8 cellular contexts compared by ENCODE assay signal in genomic region chr3:183699238-183699947, GRCh38. TPM values are rescaled to one million over a fixed set of nuclear protein-coding genes. Genes with fewer than 3 reads are reported as not detected.
DNase-seq lines count a peak whose midpoint lies in the region; ATAC-seq lines count a peak whose summit lies in the region.

No MANE protein-coding gene starts in this region.

- peak overlapping the region; percentile 3 to 95 (median 51) for H3K27ac Mint-ChIP-seq in naive B cell

- peak; percentile 5 for DNase-seq in CD1c-positive myeloid dendritic cell (ENCODE audit: extremely low spot score)
- peak; percentile 37 for DNase-seq in LoVo (ENCODE audit: low spot score)
- DNase-seq in caudate nucleus (lab: John Stamatoyannopoulos, UW) = peak in 1 of 61 donors; percentile 11
- no peak for DNase-seq in naive B cell
- DNase-seq in NCI-H226 = no peak
- DNase-seq in HuH-7.5 (ENCODE audit: low spot score) = no peak

- H3K9me3 Mint-ChIP-seq in naive B cell = peaks cover 0 to 3% (median 0%) of the 10 kb centered on the region in 7 donors

- peak overlapping the region; percentile 73 to 97 (median 91) for H3K4me3 Mint-ChIP-seq in naive B cell

- no peaks in the 10 kb centered on the region for H3K27me3 Mint-ChIP-seq in naive B cell

- peaks cover 33 to 47% (median 35%) of the 10 kb centered on the region in 3 donors for H3K4me1 Mint-ChIP-seq in naive B cell

- H3K36me3 Mint-ChIP-seq in naive B cell = no peaks in the 10 kb centered on the region

- peak overlapping the region; percentile 80 for H3K27ac ChIP-seq in caudate nucleus (ENCODE audit: low read depth, low read length)

- ATAC-seq in naive B cell (ENCODE audit: low read depth in 2 of 2) = no peak
- ATAC-seq in HG03175 (IDR thresholded peaks at IDR 0.05; ENCODE audit: unreplicated experiment) = no peak
- ATAC-seq in HG03457 (IDR thresholded peaks at IDR 0.05; ENCODE audit: unreplicated experiment) = no peak

RNA-seq across cellular contexts. Expression of gene YEATS2, which starts 1.8 kb away (rescaled TPM):
- 1 to 10 TPM; 2.5 to 7.3 (median 3.9) TPM for polyA plus RNA-seq in naive B cell (ENCODE audit: low read depth in 6 of 6)

Comparison
In these comparisons a context has a peak if more than half of its experiments do, and no peak if none do; other contexts are left out.
1. DNase-seq: peak in CD1c-positive myeloid dendritic cell (single experiment) and LoVo (single experiment); none in naive B cell (single experiment), NCI-H226 (single experiment) and HuH-7.5 (single experiment).